8 cellular contexts compared by ENCODE assay signal in genomic region chr12:49188916-49189367, GRCh38. TPM values are rescaled to one million over a fixed set of nuclear protein-coding genes. Genes with fewer than 3 reads are reported as not detected.
DNase-seq lines count a peak whose midpoint lies in the region; FAIRE-seq and TF ChIP-seq lines count a peak whose summit lies in the region.

Gene TUBA1A (minus strand): TSS chr12:49189080. CDS start chr12:49188979, 101 bp downstream.

- H3K36me3 Mint-ChIP-seq in neural crest cell (ENCODE audit: low read depth), result peaks cover 34% of the 10 kb centered on the region

- H3K9me2 ChIP-seq in Loucy (replicated peaks; ENCODE audit: low read depth, low read length), result no peaks in the 10 kb centered on the region

- H4K20me1 ChIP-seq in Loucy (ENCODE audit: insufficient read depth, low read length, poor library complexity, severe bottlenecking), result peaks cover 17% of the 10 kb centered on the region

- H3K36me3 ChIP-seq in Loucy (ENCODE audit: insufficient read depth, low read length), result peaks cover 17% of the 10 kb centered on the region

- peak within 1 kb of the TSS; percentile 95 for H2AFZ ChIP-seq in Loucy (ENCODE audit: low read length)

- DNase-seq in EL, result peak; percentile 99
- DNase-seq in H54 (ENCODE audit: insufficient read length, low spot score), result peak; percentile 83
- peak; percentile 95 for DNase-seq in activated gamma-delta T cell treated with Interleukin-2 at 50 U/mL for 16 hours
- peak; percentile 99 for DNase-seq in fibroblast of villous mesenchyme (ENCODE audit: low read depth)
- DNase-seq in neural crest cell (ENCODE audit: low read depth, low spot score), result peak; percentile 95
- peak; percentile 99 for DNase-seq in stromal cell of bone marrow (ENCODE audit: low read depth)

- peak within 1 kb of the TSS; percentile 97 for H3K4me3 Mint-ChIP-seq in neural crest cell

- peaks cover 26% of the 10 kb centered on the region for H3K27me3 Mint-ChIP-seq in neural crest cell (ENCODE audit: low read depth)

- no peaks in the 10 kb centered on the region for H3K27me3 ChIP-seq in Loucy (ENCODE audit: insufficient read depth, low read length, poor library complexity, severe bottlenecking)

- peak; percentile 92 for FAIRE-seq in H54 (lab: Jason Lieb, UNC)

- TF ChIP-seq CTCF in Loucy (conservative IDR thresholded peaks at IDR 0.05; ENCODE audit: low read length) (no peak), fibroblast of villous mesenchyme (IDR thresholded peaks at IDR 0.05; ENCODE audit: insufficient read depth, low read depth, low read length) (no peak), neural crest cell (conservative IDR thresholded peaks at IDR 0.05) (peak; percentile 6)

- TF ChIP-seq POLR2A in H54 (IDR thresholded peaks at IDR 0.05; ENCODE audit: low read depth, low read length) (peak; percentile 97), Raji (IDR thresholded peaks at IDR 0.05; ENCODE audit: insufficient read depth, low read depth, low read length) (peak; percentile 100)

- H3K9me3 ChIP-seq in Loucy (ENCODE audit: insufficient read depth, low read depth, low read length), result no peaks in the 10 kb centered on the region

- H3K4me1 ChIP-seq in Loucy (ENCODE audit: insufficient read depth, low read length, poor library complexity, severe bottlenecking), result peaks cover 18% of the 10 kb centered on the region

- H3K27ac Mint-ChIP-seq in neural crest cell (ENCODE audit: unreplicated experiment), result peak within 1 kb of the TSS; percentile 98

- H3K9ac ChIP-seq in Loucy (ENCODE audit: low read depth, low read length, poor library complexity, severe bottlenecking), result peak within 1 kb of the TSS; percentile 92

- H3K4me2 ChIP-seq in Loucy (ENCODE audit: low read depth, low read length, poor library complexity, severe bottlenecking), result peak within 1 kb of the TSS; percentile 85

- peaks cover 56% of the 10 kb centered on the region for H3K4me1 Mint-ChIP-seq in neural crest cell

- peaks cover 25% of the 10 kb centered on the region for H3K79me2 ChIP-seq in Loucy (ENCODE audit: insufficient read depth, low read length)

- H3K9me3 Mint-ChIP-seq in neural crest cell, result no peaks in the 10 kb centered on the region

- H3K4me3 ChIP-seq in Loucy (ENCODE audit: low read length, poor library complexity, severe bottlenecking) (peak within 1 kb of the TSS; percentile 97), fibroblast of villous mesenchyme (ENCODE audit: low read depth, low read length) (peak within 1 kb of the TSS; percentile 94)

- peaks cover 5% of the 10 kb centered on the region for H3F3A ChIP-seq in Loucy (ENCODE audit: low read depth)

RNA-seq across cellular contexts. Expression of gene TUBA1A, which starts in this region (rescaled TPM):
- total RNA-seq in fibroblast of villous mesenchyme, result 834 and 982 TPM in 2 replicates
- total RNA-seq in neural crest cell, result 1,729 and 1,742 TPM in 2 replicates

Comparison
In these comparisons a context has a peak if more than half of its experiments do, and no peak if none do; other contexts are left out.
1. Peak in every context shown above with its lines: DNase-seq and H3K4me3 ChIP-seq.